In the genomic region with DNA sequence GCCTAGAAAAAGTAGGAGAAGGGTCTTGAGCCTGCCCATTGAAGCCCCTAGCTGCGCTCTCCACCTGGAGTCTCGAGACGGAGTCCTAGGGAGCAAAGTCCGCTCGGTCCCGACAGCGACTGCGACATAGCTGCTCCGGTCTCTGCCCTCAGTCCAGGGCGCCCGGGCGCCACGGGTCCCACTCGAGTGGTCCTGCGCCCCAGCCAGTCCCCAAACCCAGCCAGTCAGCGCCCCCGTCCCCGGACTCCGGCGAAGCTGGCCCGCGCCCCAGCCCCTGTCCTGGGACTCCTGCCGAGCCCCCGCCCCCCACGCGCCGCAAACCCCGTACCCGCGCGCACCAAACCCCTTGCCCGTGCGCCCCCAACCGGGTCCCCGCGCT, we compare ENCODE assay signal across 9 cellular contexts. TPM values are rescaled to one million over a fixed set of nuclear protein-coding genes. Genes with fewer than 3 reads are reported as not detected.
DNase-seq lines count a peak whose midpoint lies in the region; ATAC-seq and TF ChIP-seq lines count a peak whose summit lies in the region.
"Had no signal": no experiment of that assay in that cellular context is flagged by ENCODE, and none has a peak within 500 bp of the region (broad histone marks: within the 10 kb centered on the region; RNA-seq: fewer than 3 reads in every experiment).

No MANE protein-coding gene starts in this region.

- H3K23ac ChIP-seq in H9 (ENCODE audit: insufficient read length, low read depth, low read length) = no peak overlapping the region

- peaks cover 0 to 18% (median 0%) of the 10 kb centered on the region in 3 experiments; a peak in 2 of 7 replicates for H3K36me3 Mint-ChIP-seq in H9 (ENCODE audit: insufficient read depth in 1 of 3, low read depth in 3 of 3)
- no peaks in the 10 kb centered on the region for H3K36me3 Mint-ChIP-seq in activated T-helper 2 cell treated with anti-CD3 and anti-CD28 coated beads, Interferon-gamma antibody, Interleukin-2, Interleukin-4, amounts not matched to agents 10 μg/mL and 5 μg/mL and 100 μg/mL, durations not matched to agents 14 hours and 24 hours and 36 hours (ENCODE audit: low read depth)

- H4K8ac ChIP-seq in H9 (replicated peaks; ENCODE audit: insufficient read length, low read depth, low read length) = no peak overlapping the region

- no peak overlapping the region for H2BK12ac ChIP-seq in H9 (ENCODE audit: insufficient read length, low read depth, low read length)

- H2BK20ac ChIP-seq in H9 (ENCODE audit: low read depth, low read length, poor library complexity, severe bottlenecking) = no peak overlapping the region

- no peak overlapping the region for H2AK5ac ChIP-seq in H9 (ENCODE audit: insufficient read length, low read length)

- H4K20me1 ChIP-seq in H9 (ENCODE audit: control insufficient read depth, insufficient read depth, insufficient read length) = no peaks in the 10 kb centered on the region

- H3K27me3 ChIP-seq in H9 (ENCODE audit: insufficient read depth, low read length) (peaks cover 4% of the 10 kb centered on the region; the same call in 1 of the 2 replicates), right cardiac atrium (ENCODE audit: control insufficient read depth, insufficient read depth) (no peaks in the 10 kb centered on the region)

- peaks cover 12% of the 10 kb centered on the region for H3K23me2 ChIP-seq in H9 (ENCODE audit: insufficient read length, low read depth, low read length, poor library complexity, severe bottlenecking)

- peaks cover 47 to 49% of the 10 kb centered on the region in 2 experiments for H3K4me1 Mint-ChIP-seq in H9
- peaks cover 5% of the 10 kb centered on the region for H3K4me1 Mint-ChIP-seq in activated T-helper 2 cell treated with anti-CD3 and anti-CD28 coated beads, Interferon-gamma antibody, Interleukin-2, Interleukin-4, amounts not matched to agents 10 μg/mL and 5 μg/mL and 100 μg/mL, durations not matched to agents 14 hours and 24 hours and 36 hours (ENCODE audit: low read depth)

- TF ChIP-seq CTCF in H9 (conservative IDR thresholded peaks at IDR 0.05) = no peak

- H3K4me1 ChIP-seq in H9 (ENCODE audit: insufficient read depth, low read length) (no peaks in the 10 kb centered on the region; the same call in 1 of the 2 replicates), right cardiac atrium (ENCODE audit: control insufficient read depth, insufficient read depth, low read length) (peaks cover 14% of the 10 kb centered on the region)

- H3K27ac ChIP-seq in H9 (ENCODE audit: insufficient read length, low read depth, low read length) (no peak overlapping the region), right cardiac atrium (ENCODE audit: low read length) (no peak overlapping the region)

- peak overlapping the region; percentile 65 for H3K4me2 ChIP-seq in H9 (ENCODE audit: insufficient read depth, insufficient read length, low read length)

- ATAC-seq in right cardiac atrium (peak; percentile 24 to 27), sciatic nerve (peak; percentile 0), GM21737 (IDR thresholded peaks at IDR 0.05; ENCODE audit: unreplicated experiment) (no peak)

- no peak overlapping the region for H3T11ph ChIP-seq in H9 (ENCODE audit: low read length)

- no peak overlapping the region for H4K5ac ChIP-seq in H9 (ENCODE audit: insufficient read length, low read depth, low read length)

- peak overlapping the region; percentile 90 for H3K18ac ChIP-seq in H9 (ENCODE audit: insufficient read length, low read depth, low read length)

- DNase-seq in H9 = no peak
- DNase-seq in UCSD-AML1 (lab: John Stamatoyannopoulos, UW; ENCODE audit: unreplicated experiment) = peak; percentile 21
- peak in 2 of 3 donors; percentile 66 to 72 for DNase-seq in right cardiac atrium
- DNase-seq in sciatic nerve (ENCODE audit: low spot score) = no peak
- no peak for DNase-seq in GM19238 (ENCODE audit: insufficient read length, low spot score)
- DNase-seq in activated T-helper 2 cell treated with anti-CD3 and anti-CD28 coated beads, Interferon-gamma antibody, Interleukin-2, Interleukin-4, amounts not matched to agents 10 μg/mL and 5 μg/mL and 100 μg/mL, durations not matched to agents 14 hours and 24 hours and 36 hours (ENCODE audit: low spot score) = no peak
- no peak for DNase-seq in NCI-H2227 treated with DMSO at 0.1 percent for 48 hours (lab: John Stamatoyannopoulos, UW)
- DNase-seq: amniotic stem cell had no signal

- peak overlapping the region; percentile 40 for H3K9ac ChIP-seq in H9 (ENCODE audit: extremely low read depth, insufficient read length, low read length)

- H3K79me1 ChIP-seq in H9 (ENCODE audit: insufficient read depth, low read depth, low read length, poor library complexity, severe bottlenecking) = no peaks in the 10 kb centered on the region

- H3K9me3 ChIP-seq in H9 (ENCODE audit: control insufficient read depth, low read depth, low read length) (no peaks in the 10 kb centered on the region), right cardiac atrium (ENCODE audit: control insufficient read depth, low read length) (no peaks in the 10 kb centered on the region)

- no peak overlapping the region; a peak in 1 of 7 replicates for H3K27ac Mint-ChIP-seq in H9
- H3K27ac Mint-ChIP-seq in activated T-helper 2 cell treated with anti-CD3 and anti-CD28 coated beads, Interferon-gamma antibody, Interleukin-2, Interleukin-4, amounts not matched to agents 10 μg/mL and 5 μg/mL and 100 μg/mL, durations not matched to agents 14 hours and 24 hours and 36 hours = no peak overlapping the region

- no peak overlapping the region for H2BK15ac ChIP-seq in H9 (ENCODE audit: low read depth, low read length)

- no peak overlapping the region for H2AFZ ChIP-seq in H9 (ENCODE audit: low read length)

- no peak overlapping the region; the same call in 1 of the 2 replicates for H3K4ac ChIP-seq in H9 (ENCODE audit: low read depth, low read length)

- no peaks in the 10 kb centered on the region for H3K79me2 ChIP-seq in H9 (ENCODE audit: insufficient read depth, low read length)

- H3K56ac ChIP-seq in H9 (ENCODE audit: insufficient read length, low read depth, low read length) = no peak overlapping the region

- H2BK120ac ChIP-seq in H9 (ENCODE audit: low read depth, low read length, poor library complexity, severe bottlenecking) = no peak overlapping the region

- WGBS in H9 (ENCODE audit: extremely low coverage, insufficient read length, low lambda C conversion rate) = no CpG with 5 or more reads among the region's 36 CpGs
- WGBS in right cardiac atrium = 1% methylated on average over 36 of the region's 36 CpGs

- H2BK5ac ChIP-seq in H9 (ENCODE audit: insufficient read length, low read length) = no peak overlapping the region

- H3K4me3 ChIP-seq in right cardiac atrium (ENCODE audit: low read length) = peak overlapping the region; percentile 65

- peak overlapping the region; percentile 75 to 89 for H3K4me3 Mint-ChIP-seq in H9
- H3K4me3 Mint-ChIP-seq in activated T-helper 2 cell treated with anti-CD3 and anti-CD28 coated beads, Interferon-gamma antibody, Interleukin-2, Interleukin-4, amounts not matched to agents 10 μg/mL and 5 μg/mL and 100 μg/mL, durations not matched to agents 14 hours and 24 hours and 36 hours (ENCODE audit: low read depth) = no peak overlapping the region

- peak overlapping the region; percentile 85 for H3K14ac ChIP-seq in H9 (ENCODE audit: insufficient read depth, low read length)

- no peak overlapping the region for H4K91ac ChIP-seq in H9 (ENCODE audit: insufficient read length, low read depth, low read length)

- peaks cover 6% of the 10 kb centered on the region in 2 experiments for H3K9me3 Mint-ChIP-seq in H9
- no peaks in the 10 kb centered on the region for H3K9me3 Mint-ChIP-seq in activated T-helper 2 cell treated with anti-CD3 and anti-CD28 coated beads, Interferon-gamma antibody, Interleukin-2, Interleukin-4, amounts not matched to agents 10 μg/mL and 5 μg/mL and 100 μg/mL, durations not matched to agents 14 hours and 24 hours and 36 hours

- peaks cover 54% of the 10 kb centered on the region for H3K27me3 Mint-ChIP-seq in H9 (ENCODE audit: low read depth)
- peaks cover 40% of the 10 kb centered on the region for H3K27me3 Mint-ChIP-seq in activated T-helper 2 cell treated with anti-CD3 and anti-CD28 coated beads, Interferon-gamma antibody, Interleukin-2, Interleukin-4, amounts not matched to agents 10 μg/mL and 5 μg/mL and 100 μg/mL, durations not matched to agents 14 hours and 24 hours and 36 hours (ENCODE audit: low read depth)

- intact Hi-C loops in right cardiac atrium (cut with DNase I) = loop anchor here in 1 of 4 donors (10.0 kb wide), 1 partner anchor 137 kb away; no protein-coding TSS in a partner anchor
- intact Hi-C loops in sciatic nerve (cut with DNase I) = no loop called here
- intact Hi-C loops in activated T-helper 2 cell treated with anti-CD3 and anti-CD28 coated beads, Interferon-gamma antibody, Interleukin-2, Interleukin-4, amounts not matched to agents 10 μg/mL and 5 μg/mL and 100 μg/mL, durations not matched to agents 14 hours and 24 hours and 36 hours (cut with micrococcal nuclease) = no loop called here

RNA-seq across cellular contexts. Expression of a gene that starts 0.5 kb away (rescaled TPM):
- total RNA-seq in H9 (2021) (9.2 and 9.5 TPM in 2 replicates), right cardiac atrium (10 to 100 TPM; 37.5 to 48.3 (median 42.7) TPM), sciatic nerve (230 TPM)
- 19.7 TPM for polyA plus RNA-seq in right cardiac atrium
- 5.3 and 8.5 TPM in 2 replicates for total RNA-seq in activated T-helper 2 cell treated with anti-CD3 and anti-CD28 coated beads, Interferon-gamma antibody, Interleukin-2, Interleukin-4, amounts not matched to agents 10 μg/mL and 5 μg/mL and 100 μg/mL, durations not matched to agents 14 hours and 24 hours and 36 hours

Comparison
In these comparisons a context has a peak if more than half of its experiments do, and no peak if none do; other contexts are left out.
1. DNase-seq: peak in UCSD-AML1 (single experiment) and right cardiac atrium (2 of 3); none in H9 (single experiment), sciatic nerve (single experiment), GM19238 (single experiment), activated T-helper 2 cell treated with anti-CD3 and anti-CD28 coated beads, Interferon-gamma antibody, Interleukin-2, Interleukin-4, amounts not matched to agents 10 μg/mL and 5 μg/mL and 100 μg/mL, durations not matched to agents 14 hours and 24 hours and 36 hours (single experiment) and NCI-H2227 treated with DMSO at 0.1 percent for 48 hours (single experiment).